8 cellular contexts compared by ENCODE assay signal in the genomic region with DNA sequence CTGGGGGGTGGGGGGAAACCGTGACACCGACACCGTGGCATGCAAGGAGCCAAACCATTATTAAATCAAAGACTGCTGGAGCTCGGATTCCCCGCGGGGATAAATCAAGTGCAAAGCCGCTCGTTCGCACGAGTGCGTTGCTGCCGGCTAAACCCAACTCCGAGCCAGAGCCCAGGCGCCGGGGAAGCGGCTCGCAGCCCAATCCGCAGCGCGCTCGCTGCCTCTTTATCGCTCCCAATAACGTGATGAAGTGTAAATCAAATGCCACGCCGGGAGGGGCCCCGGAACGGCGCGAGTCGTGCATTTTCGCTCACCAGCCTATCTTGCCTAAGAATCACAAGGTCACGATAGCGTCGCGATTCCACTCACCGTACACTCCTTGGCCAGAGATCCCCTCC. TPM values are rescaled to one million over a fixed set of nuclear protein-coding genes. Genes with fewer than 3 reads are reported as not detected.
A peak's percentile ranks its signal among the peaks of the same experiment; 100 is the strongest.
DNase-seq lines count a peak whose midpoint lies in the region; ATAC-seq and TF ChIP-seq lines count a peak whose summit lies in the region.

No MANE protein-coding gene starts in this region.

- no peak for TF ChIP-seq POLR2A in spleen (IDR thresholded peaks at IDR 0.05)

- no peaks in the 10 kb centered on the region for H3K4me1 ChIP-seq in SJCRH30
- H3K4me1 ChIP-seq in iPS-15b (ENCODE audit: control insufficient read depth, insufficient read depth, low read length), result no peaks in the 10 kb centered on the region
- H3K4me1 ChIP-seq in spleen, result peaks cover 0 to 26% (median 17%) of the 10 kb centered on the region in 6 donors

- intact Hi-C loops in spleen (cut with DNase I; ENCODE audit: low total_unique reads), result no loop called here

- H3K27me3 ChIP-seq in SJCRH30, result no peaks in the 10 kb centered on the region
- H3K27me3 ChIP-seq in iPS-15b (ENCODE audit: control insufficient read depth, insufficient read depth, low read length), result peaks cover 61% of the 10 kb centered on the region
- peaks cover 0 to 71% (median 34%) of the 10 kb centered on the region in 7 donors for H3K27me3 ChIP-seq in spleen (replicated peaks in 1 of 7)

- 1 to 8% (median 3%) methylated on average over 18 to 36 of the region's 36 CpGs for WGBS in spleen, 5 donors

- H3K9me3 ChIP-seq in SJCRH30 (replicated peaks), result no peaks in the 10 kb centered on the region
- no peaks in the 10 kb centered on the region for H3K9me3 ChIP-seq in iPS-15b (ENCODE audit: control insufficient read depth, insufficient read depth, low read length)
- no peaks in the 10 kb centered on the region for H3K9me3 ChIP-seq in spleen

- TF ChIP-seq CTCF in spleen (IDR thresholded peaks at IDR 0.05 in 8 of 11, conservative IDR thresholded peaks at IDR 0.05 in 3 of 11), result no peak

- H3K4me3 ChIP-seq in SJCRH30 (peak overlapping the region; percentile 57), iPS-15b (ENCODE audit: low read depth, low read length) (peak overlapping the region; percentile 83), spleen (peak overlapping the region in 4 of 8 donors; percentile 10 to 55 (median 17))

- H3K36me3 ChIP-seq in SJCRH30, result no peaks in the 10 kb centered on the region
- H3K36me3 ChIP-seq in iPS-15b (ENCODE audit: control insufficient read depth, insufficient read depth, low read length), result no peaks in the 10 kb centered on the region
- H3K36me3 ChIP-seq in spleen, result no peaks in the 10 kb centered on the region

- H3K9ac ChIP-seq in iPS-15b (ENCODE audit: low read depth, low read length), result no peak overlapping the region

- no peak for ATAC-seq in GM19351 (IDR thresholded peaks at IDR 0.05; ENCODE audit: unreplicated experiment)

- H3K27ac ChIP-seq in SJCRH30 (no peak overlapping the region), spleen (no peak overlapping the region)

- DNase-seq in NCI-H82 (lab: John Stamatoyannopoulos, UW) (peak; percentile 49), NCI-H82 treated with DMSO at 0.1 percent for 48 hours (lab: John Stamatoyannopoulos, UW; ENCODE audit: unreplicated experiment) (no peak), SJCRH30 (peak; percentile 2 to 32), spleen (peak; percentile 69), SW 1271 (lab: John Stamatoyannopoulos, UW) (no peak), NCI-H1436 (lab: John Stamatoyannopoulos, UW) (no peak)

RNA-seq across cellular contexts. Expression of a gene that starts 1.3 kb away (rescaled TPM):
- 1.4 and 1.9 TPM in 2 replicates for total RNA-seq in SJCRH30 (2014; rRNA removed; shearing (Covaris generic))
- under 1 TPM in 2 of 7 donors, not detected in 5; 0.07 to 0.26 TPM for total RNA-seq in spleen
- under 1 TPM in 1 of 3 donors, not detected in 2; 0.06 TPM for polyA plus RNA-seq in spleen

Comparison
In these comparisons a context has a peak if more than half of its experiments do, and no peak if none do; other contexts are left out.
1. DNase-seq: peak in NCI-H82 (single experiment), SJCRH30 (2 of 2) and spleen (single experiment); none in NCI-H82 treated with DMSO at 0.1 percent for 48 hours (single experiment), SW 1271 (0 of 2) and NCI-H1436 (single experiment).